In genomic region chr12:108299980-108300696, GRCh38 we compare ENCODE assay signal across 20 cellular contexts. TPM values are rescaled to one million over a fixed set of nuclear protein-coding genes. Genes with fewer than 3 reads are reported as not detected.
A peak's percentile ranks its signal among the peaks of the same experiment; 100 is the strongest.
DNase-seq lines count a peak whose midpoint lies in the region; ATAC-seq, FAIRE-seq and TF ChIP-seq lines count a peak whose summit lies in the region.
"Had no signal": no experiment of that assay in that cellular context is flagged by ENCODE, and none has a peak within 500 bp of the region (broad histone marks: within the 10 kb centered on the region; RNA-seq: fewer than 3 reads in every experiment).

No MANE protein-coding gene starts in this region.

- RAD21 ChIA-PET in GM12878 (lab: Charles Lee; ENCODE audit: unreplicated experiment) = no interaction called here

- H3K4me1 Mint-ChIP-seq in effector memory CD8-positive, alpha-beta T cell (ENCODE audit: low read depth in 2 of 2) = peaks cover 39 to 73% of the 10 kb centered on the region in 2 donors

- H3K9ac ChIP-seq in GM12878 (ENCODE audit: control insufficient read depth, insufficient read depth, low read length) = no peak overlapping the region
- H3K9ac ChIP-seq: SK-N-SH had no signal

- peaks cover 0 to 6% of the 10 kb centered on the region in 2 experiments; a peak in 1 of 4 replicates for H3K36me3 ChIP-seq in GM12878 (ENCODE audit: control insufficient read depth in 2 of 2, insufficient read depth in 2 of 2, low read length in 1 of 2)
- H3K36me3 ChIP-seq in spleen = no peaks in the 10 kb centered on the region
- no peaks in the 10 kb centered on the region for H3K36me3 ChIP-seq in mucosa of descending colon (ENCODE audit: low read depth)

- H3K36me3 Mint-ChIP-seq in effector memory CD8-positive, alpha-beta T cell (ENCODE audit: insufficient read depth) = peaks cover 10% of the 10 kb centered on the region

- TF ChIP-seq CTCF in GM12878 (IDR thresholded peaks at IDR 0.05 in 2 of 3, conservative IDR thresholded peaks at IDR 0.05 in 1 of 3; ENCODE audit: control insufficient read depth in 2 of 3, extremely low read depth in 1 of 3, insufficient read depth in 1 of 3, low read depth in 3 of 3, low read length in 3 of 3) (no peak), spleen (IDR thresholded peaks at IDR 0.05 in 8 of 11, conservative IDR thresholded peaks at IDR 0.05 in 3 of 11) (no peak), mucosa of descending colon (IDR thresholded peaks at IDR 0.05) (no peak)

- in situ Hi-C loops in GM12878 (cut with MboI) = no loop called here

- WGBS in GM12878 (ENCODE audit: insufficient coverage, insufficient replicate concordance, low lambda C conversion rate, missing lambda C conversion rate) = 91% methylated on average over 7 of the region's 7 CpGs
- WGBS in spleen, 5 donors = 92 to 97% (median 94%) methylated on average over 7 of the region's 7 CpGs

- no peaks in the 10 kb centered on the region; the same call in 1 of the 2 replicates for H4K20me1 ChIP-seq in GM12878 (ENCODE audit: control insufficient read depth, insufficient read depth)

- no peaks in the 10 kb centered on the region for H3K27me3 ChIP-seq in GM12878 (replicated peaks in 1 of 2; ENCODE audit: control insufficient read depth in 2 of 2, insufficient read depth in 2 of 2, low read length in 1 of 2)
- H3K27me3 ChIP-seq in spleen (replicated peaks in 1 of 7) = peaks cover 0 to 51% (median 0%) of the 10 kb centered on the region in 7 donors

- no peak for TF ChIP-seq RAD21 in GM12878 (IDR thresholded peaks at IDR 0.05; ENCODE audit: insufficient read depth, low read depth, low read length)

- no peaks in the 10 kb centered on the region for H3K9me3 Mint-ChIP-seq in effector memory CD8-positive, alpha-beta T cell

- H3K4me3 ChIP-seq in GM12878 (no peak overlapping the region), spleen (no peak overlapping the region), mucosa of descending colon (no peak overlapping the region)

- no TSS peak for BruUV-seq in GM12878 (replicated peaks; lab: Mats Ljungman, UMichigan)

- POLR2A ChIA-PET in GM12878 (lab: Charles Lee) = no interaction called here

- H3K27me3 Mint-ChIP-seq in effector memory CD8-positive, alpha-beta T cell = peaks cover 0 to 50% of the 10 kb centered on the region in 2 donors

- H3K4me1 ChIP-seq in GM12878 (ENCODE audit: control insufficient read depth, insufficient read depth, low read length) (peaks cover 55% of the 10 kb centered on the region), spleen (peaks cover 7 to 56% (median 22%) of the 10 kb centered on the region in 6 donors), mucosa of descending colon (ENCODE audit: low read depth) (peaks cover under 1% of the 10 kb centered on the region)

- peak; percentile 58 for DNase-seq in NCI-H82 (lab: John Stamatoyannopoulos, UW)
- DNase-seq in NCI-H82 treated with DMSO at 0.1 percent for 48 hours (lab: John Stamatoyannopoulos, UW; ENCODE audit: unreplicated experiment) = no peak
- DNase-seq in GM12878 (ENCODE audit: low read depth, low spot score) = no peak
- no peak for DNase-seq in effector memory CD8-positive, alpha-beta T cell
- peak; percentile 38 for DNase-seq in spleen
- no peak for DNase-seq in activated CD4-positive, alpha-beta T cell treated with anti-CD3 and anti-CD28 coated beads for 1 hour
- no peak for DNase-seq in mucosa of descending colon
- no peak for DNase-seq in NCI-H1930 (lab: John Stamatoyannopoulos, UW)
- DNase-seq: HCEC 1CT, Karpas-422, NCI-H1092, NCI-H1417 treated with DMSO at 0.1 percent for 48 hours, NCI-H187, NCI-H2171 treated with DMSO at 0.1 percent for 48 hours, NCI-H345, NCI-H510A treated with DMSO at 0.1 percent for 48 hours had no signal

- H3K27ac Mint-ChIP-seq in effector memory CD8-positive, alpha-beta T cell = peak overlapping the region; percentile 79 to 91

- H2AFZ ChIP-seq in GM12878 (ENCODE audit: control insufficient read depth, low read depth, low read length) = no peak overlapping the region

- H3K27ac ChIP-seq in GM12878 (ENCODE audit: control insufficient read depth, insufficient read depth) (no peak overlapping the region), spleen (peak overlapping the region in 2 of 8 donors; percentile 67 to 69)
- H3K27ac ChIP-seq: 22Rv1 had no signal

- no peak for FAIRE-seq in GM12878 (lab: Jason Lieb, UNC)
- FAIRE-seq: H1, RCC 7860 had no signal

- H3K79me2 ChIP-seq in GM12878 (ENCODE audit: control insufficient read depth, insufficient read depth, low read length) = peaks cover 2% of the 10 kb centered on the region

- peaks cover 4% of the 10 kb centered on the region; the same call in 1 of the 3 replicates for H3K9me3 ChIP-seq in GM12878 (replicated peaks; ENCODE audit: control insufficient read depth, insufficient read depth, low read length)
- no peaks in the 10 kb centered on the region for H3K9me3 ChIP-seq in spleen
- H3K9me3 ChIP-seq in mucosa of descending colon = no peaks in the 10 kb centered on the region
- H3K9me3 ChIP-seq: SK-N-SH had no signal

- TF ChIP-seq POLR2A in GM12878 (IDR thresholded peaks at IDR 0.05; ENCODE audit: low read depth, low read length) = no peak
- TF ChIP-seq POLR2A in spleen (IDR thresholded peaks at IDR 0.05) = no peak

- no peak for ATAC-seq in GM12878
- no peak for ATAC-seq in effector memory CD8-positive, alpha-beta T cell (replicated peaks)
- no peak for ATAC-seq in mucosa of descending colon

- intact Hi-C loops in GM12878 (cut with micrococcal nuclease; ENCODE audit: unreplicated experiment) = no loop called here
- intact Hi-C loops in spleen (cut with DNase I; ENCODE audit: low total_unique reads) = no loop called here
- intact Hi-C loops in mucosa of descending colon (cut with DNase I, micrococcal nuclease) = no loop called here

- H3K4me2 ChIP-seq in GM12878 (ENCODE audit: control insufficient read depth, insufficient read depth) = no peak overlapping the region
- H3K4me2 ChIP-seq: SK-N-SH had no signal

- TF ChIP-seq EP300 in GM12878 (IDR thresholded peaks at IDR 0.05; ENCODE audit: borderline replicate concordance in 1 of 2, control insufficient read depth in 1 of 2, low read depth in 2 of 2, low read length in 2 of 2) = no peak

- SMC1A ChIA-PET in GM12878 (lab: Charles Lee; ENCODE audit: uncharacterized antibody, unreplicated experiment) = interaction anchor here (1.3 kb wide), 1 partner anchor 14 kb away, joined by 4 read pairs; no protein-coding TSS in a partner anchor

- peak overlapping the region; percentile 54 for H3K4me3 Mint-ChIP-seq in effector memory CD8-positive, alpha-beta T cell

- CTCF ChIA-PET in GM12878 (lab: Yijun Ruan, JAX) = interaction anchor here (1.7 kb wide), 1 partner anchor 35 kb away, joined by 7 read pairs; no protein-coding TSS in a partner anchor

TF ChIP-seq in GM12878, 131 proteins besides CTCF, POLR2A, EP300 and RAD21:
- peak; percentile 89 for TF ChIP-seq ZNF24 (IDR thresholded peaks at IDR 0.05)
- no peak for TF ChIP-seq SIN3A (IDR thresholded peaks at IDR 0.05; ENCODE audit: low read depth, low read length)
- no peak for TF ChIP-seq ZSCAN29 (IDR thresholded peaks at IDR 0.05)

RNA-seq across cellular contexts. Expression of gene CMKLR1, which starts 39.0 kb away (rescaled TPM):
- 23.1 and 24.6 TPM in 2 replicates for total RNA-seq in GM12878 (2013; cell fraction: nucleolus; rRNA removed)
- 27.8 and 30.1 TPM in 2 replicates for total RNA-seq in GM12878 (2014; rRNA removed)
- total RNA-seq in GM12878 (2014; rRNA removed; fragmentation: Illumina TruSeq; extraction: Trizol) = 26.2 and 28.0 TPM in 2 replicates
- 52.3 and 53.2 TPM in 2 replicates for total RNA-seq in GM12878 (2021)
- polyA plus RNA-seq in GM12878 (2011; ENCODE audit: low read depth) = 23.8 TPM
- 31.8 and 41.5 TPM in 2 replicates for polyA plus RNA-seq in GM12878 (2011; rRNA removed)
- 28.7 and 39.8 TPM in 2 replicates for polyA plus RNA-seq in GM12878 (2011; cell fraction: cytosol; rRNA removed)
- 21.0 and 27.4 TPM in 2 replicates for polyA plus RNA-seq in GM12878 (2011; cell fraction: nucleus; rRNA removed)
- polyA plus RNA-seq in GM12878 (2012) = 12.8 and 13.5 TPM in 2 replicates
- polyA plus RNA-seq in GM12878 (2014; fragmentation: Illumina TruSeq; extraction: Trizol) = 43.6 and 61.3 TPM in 2 replicates
- polyA plus RNA-seq in GM12878 (2014; fragmentation: Nextera tagmentation; extraction: Ambion mirVana) = 10 to 100 TPM; 13.8 to 17.4 TPM
- polyA plus RNA-seq in GM12878 (2014; rRNA removed) = 19.3 and 21.3 TPM in 2 replicates
- 10 to 100 TPM; 25.1 to 26.2 TPM for polyA plus RNA-seq in GM12878 (2016; fragmentation: Nextera tagmentation; extraction: Ambion mirVana)
- 89.3 and 134 TPM in 2 replicates for polyA minus RNA-seq in GM12878 (2011; rRNA and poly(A)+ RNA removed)
- 9.1 and 9.9 TPM in 2 replicates for polyA minus RNA-seq in GM12878 (2011; cell fraction: cytosol; rRNA and poly(A)+ RNA removed)
- 7.6 and 11.5 TPM in 2 replicates for polyA minus RNA-seq in GM12878 (2011; cell fraction: nucleus; rRNA and poly(A)+ RNA removed)
- total RNA-seq in spleen = 100 to 1,000 TPM in 2 of 7 donors, 10 to 100 TPM in 5; 53.0 to 118 (median 84.4) TPM
- 10 to 100 TPM in 1 of 3 donors, 1 to 10 TPM in 2; 6.3 to 12.1 (median 9.0) TPM for polyA plus RNA-seq in spleen
- total RNA-seq in mucosa of descending colon = 10 to 100 TPM in 2 of 3 donors, 1 to 10 TPM in 1; 4.4 to 15.7 (median 10.8) TPM

Comparison
In these comparisons a context has a peak if more than half of its experiments do, and no peak if none do; other contexts are left out.
1. DNase-seq: peak in NCI-H82 (single experiment) and spleen (single experiment); none in NCI-H82 treated with DMSO at 0.1 percent for 48 hours (single experiment), GM12878 (single experiment), effector memory CD8-positive, alpha-beta T cell (0 of 3), activated CD4-positive, alpha-beta T cell treated with anti-CD3 and anti-CD28 coated beads for 1 hour (single experiment), mucosa of descending colon (0 of 3) and NCI-H1930 (0 of 2).